2 cellular contexts compared by ENCODE assay signal in genomic region chr3:2807514-2807913, GRCh38.
TF ChIP-seq lines count a peak whose summit lies in the region.

No MANE protein-coding gene starts in this region.

TF ChIP-seq in HepG2, 621 proteins besides CTCF, POLR2A, EP300 and RAD21:
- no peak for TF ChIP-seq ZBTB34 (CRISPR knock-in tag; IDR thresholded peaks at IDR 0.05)
- no peak for TF ChIP-seq MNT (IDR thresholded peaks at IDR 0.05)
- peak; percentile 63; the same call in 1 of the 2 replicates for TF ChIP-seq MAFF (IDR thresholded peaks at IDR 0.05; ENCODE audit: low read depth, low read length)
- peak; percentile 49 to 76 for TF ChIP-seq MAFK (conservative IDR thresholded peaks at IDR 0.05 in 1 of 2, IDR thresholded peaks at IDR 0.05 in 1 of 2; ENCODE audit: low read length in 2 of 2)
- peak; percentile 67 for TF ChIP-seq NFE2L2 (IDR thresholded peaks at IDR 0.05; ENCODE audit: low read length)

TF ChIP-seq in IMR-90, 13 proteins besides CTCF, POLR2A, EP300 and RAD21:
- TF ChIP-seq MXI1 (IDR thresholded peaks at IDR 0.05; ENCODE audit: borderline replicate concordance, low read depth, low read length), result no peak
- TF ChIP-seq NFE2L2 (IDR thresholded peaks at IDR 0.05; ENCODE audit: low read depth, low read length), result 0 out of 2 replicates have a peak, but pooled peaks have one; percentile 28
